ENCODE assay signal across 8 cellular contexts in genomic region chr4:2598661-2599654, GRCh38.
DNase-seq lines count a peak whose midpoint lies in the region; ATAC-seq and TF ChIP-seq lines count a peak whose summit lies in the region.

No MANE protein-coding gene starts in this region.

- peak overlapping the region in 1 of 2 experiments; percentile 71 for H3K18ac ChIP-seq in mesenchymal stem cell (ENCODE audit: low read depth in 1 of 2, low read length in 2 of 2)

- H3K36me3 ChIP-seq in adrenal gland (replicated peaks in 1 of 2) (no peaks in the 10 kb centered on the region), mesenchymal stem cell (ENCODE audit: control insufficient read depth in 1 of 2, insufficient read depth in 2 of 2, low read depth in 1 of 2, low read length in 2 of 2) (peaks cover 17 to 23% of the 10 kb centered on the region in 2 experiments), SJCRH30 (peaks cover 19% of the 10 kb centered on the region)

- H2BK120ac ChIP-seq in mesenchymal stem cell (ENCODE audit: low read depth, low read length) = no peak overlapping the region

- TF ChIP-seq POLR2A in adrenal gland (IDR thresholded peaks at IDR 0.05) = no peak

- H3K4me1 ChIP-seq in adrenal gland (replicated peaks in 1 of 2) = peaks cover 25 to 49% of the 10 kb centered on the region in 2 donors
- H3K4me1 ChIP-seq in mesenchymal stem cell (ENCODE audit: control insufficient read depth, insufficient read depth, low read depth, low read length) = peaks cover 31% of the 10 kb centered on the region
- no peaks in the 10 kb centered on the region for H3K4me1 ChIP-seq in SJCRH30

- no peak overlapping the region for H3K14ac ChIP-seq in mesenchymal stem cell (ENCODE audit: low read length in 2 of 2)

- H3K23ac ChIP-seq in mesenchymal stem cell (ENCODE audit: low read length in 2 of 2) = peak overlapping the region in 1 of 2 experiments; percentile 66

- WGBS in adrenal gland, 4 donors = 33 to 57% (median 46%) methylated on average over 12 to 16 of the region's 16 CpGs
- WGBS in mesenchymal stem cell = 49% methylated on average over 16 of the region's 16 CpGs

- H3K79me1 ChIP-seq in mesenchymal stem cell (replicated peaks; ENCODE audit: low read length, poor library complexity, severe bottlenecking) = peaks cover 22% of the 10 kb centered on the region

- TF ChIP-seq CTCF in adrenal gland (IDR thresholded peaks at IDR 0.05) = no peak

- H3K4me3 ChIP-seq in adrenal gland = no peak overlapping the region
- no peak overlapping the region for H3K4me3 ChIP-seq in mesenchymal stem cell (ENCODE audit: insufficient read depth in 1 of 2, low read depth in 1 of 2, low read length in 2 of 2)
- H3K4me3 ChIP-seq in SJCRH30 = no peak overlapping the region

- no peak overlapping the region for H2AFZ ChIP-seq in mesenchymal stem cell (ENCODE audit: low read depth, low read length)

- ATAC-seq in GM19468 (IDR thresholded peaks at IDR 0.05; ENCODE audit: extremely low read depth, unreplicated experiment) (peak; percentile 62), HG03460 (IDR thresholded peaks at IDR 0.05; ENCODE audit: unreplicated experiment) (peak; percentile 81)

- no peak overlapping the region for H3K9ac ChIP-seq in mesenchymal stem cell (ENCODE audit: low read length)

- no peak overlapping the region for H3K4me2 ChIP-seq in mesenchymal stem cell (ENCODE audit: low read length, poor library complexity, severe bottlenecking)

- H2BK5ac ChIP-seq in mesenchymal stem cell (ENCODE audit: low read depth, low read length, poor library complexity, severe bottlenecking) = no peak overlapping the region

- H4K8ac ChIP-seq in mesenchymal stem cell (ENCODE audit: low read length) = no peak overlapping the region

- no peak overlapping the region for H2BK12ac ChIP-seq in mesenchymal stem cell (ENCODE audit: low read length in 2 of 2)

- H2BK15ac ChIP-seq in mesenchymal stem cell (ENCODE audit: low read depth, poor library complexity, severe bottlenecking) = no peak overlapping the region

- H3K9me3 ChIP-seq in adrenal gland (replicated peaks in 1 of 3) (no peaks in the 10 kb centered on the region), mesenchymal stem cell (ENCODE audit: control insufficient read depth, low read length) (no peaks in the 10 kb centered on the region), SJCRH30 (replicated peaks) (no peaks in the 10 kb centered on the region)

- DNase-seq in GDM1 (lab: John Stamatoyannopoulos, UW) = peak; percentile 36
- DNase-seq in adrenal gland = peak in 2 of 7 donors; percentile 16 to 58
- DNase-seq in mesenchymal stem cell = peak; percentile 39
- no peak for DNase-seq in central memory CD4-positive, alpha-beta T cell
- no peak for DNase-seq in SJCRH30
- DNase-seq in stimulated activated CD4-positive, alpha-beta T cell treated with anti-CD3 and anti-CD28 coated beads, Interleukin-2, amount 100 ng/mL, for 48 hours = no peak

- intact Hi-C loops in adrenal gland (cut with DNase I) = no loop called here

- H2AK5ac ChIP-seq in mesenchymal stem cell (ENCODE audit: low read length, severe bottlenecking) = no peak overlapping the region

- peak overlapping the region; percentile 59 for H4K91ac ChIP-seq in mesenchymal stem cell (ENCODE audit: low read length)

- H3K27ac ChIP-seq in adrenal gland (peak overlapping the region in 4 of 5 donors; percentile 35 to 78 (median 52)), mesenchymal stem cell (ENCODE audit: low read length, poor library complexity, severe bottlenecking) (peak overlapping the region; percentile 26), SJCRH30 (no peak overlapping the region)

- H3K27me3 ChIP-seq in adrenal gland (no peaks in the 10 kb centered on the region), mesenchymal stem cell (ENCODE audit: control insufficient read depth in 1 of 2, insufficient read depth in 1 of 2, low read length in 2 of 2) (no peaks in the 10 kb centered on the region), SJCRH30 (no peaks in the 10 kb centered on the region)

- no peak overlapping the region for H3K4ac ChIP-seq in mesenchymal stem cell (ENCODE audit: low read depth in 1 of 2, low read length in 2 of 2)

Comparison
In these comparisons a context has a peak if more than half of its experiments do, and no peak if none do; other contexts are left out.
1. DNase-seq: peak in GDM1 (single experiment) and mesenchymal stem cell (single experiment); none in central memory CD4-positive, alpha-beta T cell (single experiment), SJCRH30 (0 of 2) and stimulated activated CD4-positive, alpha-beta T cell treated with anti-CD3 and anti-CD28 coated beads, Interleukin-2, amount 100 ng/mL, for 48 hours (0 of 2).